In genomic region chr10:100878291-100878910, GRCh38 we compare ENCODE assay signal across 1 cellular context.
TF ChIP-seq lines count a peak whose summit lies in the region.

No MANE protein-coding gene starts in this region.

TF ChIP-seq in HepG2, 621 proteins besides CTCF, POLR2A, EP300 and RAD21 (continued from another document and continues in another):
- TF ChIP-seq UBTF (CRISPR knock-in tag; IDR thresholded peaks at IDR 0.05) (0 out of 2 replicates have a peak, but pooled peaks have one; percentile 28), DPF2 (CRISPR knock-in tag; IDR thresholded peaks at IDR 0.05; ENCODE audit: borderline replicate concordance, low read depth) (no peak), ZFP36L2 (CRISPR knock-in tag; IDR thresholded peaks at IDR 0.05) (no peak), GPN1 (CRISPR knock-in tag; IDR thresholded peaks at IDR 0.05; ENCODE audit: borderline replicate concordance) (no peak), ZSCAN31 (CRISPR knock-in tag; IDR thresholded peaks at IDR 0.05; ENCODE audit: low read depth) (no peak), ZNF83 (CRISPR knock-in tag; IDR thresholded peaks at IDR 0.05; ENCODE audit: borderline replicate concordance) (no peak), ZBTB39 (CRISPR knock-in tag; IDR thresholded peaks at IDR 0.05) (no peak), NR1H2 (CRISPR knock-in tag; IDR thresholded peaks at IDR 0.05; ENCODE audit: borderline replicate concordance, low read depth) (no peak), ZNF251 (CRISPR knock-in tag; IDR thresholded peaks at IDR 0.05) (no peak), CAMTA2 (CRISPR knock-in tag; IDR thresholded peaks at IDR 0.05; ENCODE audit: borderline replicate concordance) (no peak), SNRNP70 (IDR thresholded peaks at IDR 0.05; ENCODE audit: low read depth, low read length) (no peak), MEIS1 (CRISPR knock-in tag; IDR thresholded peaks at IDR 0.05; ENCODE audit: borderline replicate concordance) (peak; percentile 34; the same call in 1 of the 2 replicates), LCORL (IDR thresholded peaks at IDR 0.05) (no peak), LCORL (CRISPR knock-in tag; IDR thresholded peaks at IDR 0.05) (no peak; the same call in 1 of the 2 replicates), ASH2L (IDR thresholded peaks at IDR 0.05; ENCODE audit: insufficient read length, low read depth, low read length) (no peak), TOE1 (CRISPR knock-in tag; IDR thresholded peaks at IDR 0.05) (no peak), NKX3-1 (CRISPR knock-in tag; IDR thresholded peaks at IDR 0.05) (no peak), KDM2A (CRISPR knock-in tag; IDR thresholded peaks at IDR 0.05; ENCODE audit: borderline replicate concordance, low read depth) (peak; percentile 39; the same call in 1 of the 2 replicates), ZNF253 (CRISPR knock-in tag; IDR thresholded peaks at IDR 0.05; ENCODE audit: borderline replicate concordance) (no peak), ZNF724P (CRISPR knock-in tag; IDR thresholded peaks at IDR 0.05; ENCODE audit: borderline replicate concordance) (no peak), ATAD3A (CRISPR knock-in tag; IDR thresholded peaks at IDR 0.05) (no peak), ZNF709 (CRISPR knock-in tag; IDR thresholded peaks at IDR 0.05) (no peak), FOSL1 (CRISPR knock-in tag; IDR thresholded peaks at IDR 0.05; ENCODE audit: borderline replicate concordance) (no peak), SNAPC2 (CRISPR knock-in tag; IDR thresholded peaks at IDR 0.05) (no peak), ELF1 (CRISPR knock-in tag; IDR thresholded peaks at IDR 0.05) (peak; percentile 9; the same call in 1 of the 2 replicates), ZNF580 (CRISPR knock-in tag; IDR thresholded peaks at IDR 0.05; ENCODE audit: borderline replicate concordance, low read depth) (no peak), FUBP1 (CRISPR knock-in tag; IDR thresholded peaks at IDR 0.05; ENCODE audit: borderline replicate concordance) (no peak), NAIF1 (CRISPR knock-in tag; IDR thresholded peaks at IDR 0.05; ENCODE audit: borderline replicate concordance) (no peak), IRF2 (CRISPR knock-in tag; IDR thresholded peaks at IDR 0.05) (no peak), PRPF4 (IDR thresholded peaks at IDR 0.05; ENCODE audit: low read depth, low read length, poor library complexity, severe bottlenecking) (no peak), ZNF335 (CRISPR knock-in tag; IDR thresholded peaks at IDR 0.05) (no peak), ZNF207 (IDR thresholded peaks at IDR 0.05; ENCODE audit: borderline replicate concordance) (no peak), ZBTB43 (CRISPR knock-in tag; conservative IDR thresholded peaks at IDR 0.05) (no peak), NFIB (CRISPR knock-in tag; IDR thresholded peaks at IDR 0.05; ENCODE audit: borderline replicate concordance) (no peak), ATM (IDR thresholded peaks at IDR 0.05; ENCODE audit: borderline replicate concordance) (no peak), FLYWCH1 (CRISPR knock-in tag; IDR thresholded peaks at IDR 0.05) (no peak), YEATS2 (CRISPR knock-in tag; IDR thresholded peaks at IDR 0.05; ENCODE audit: borderline replicate concordance) (peak; percentile 73; the same call in 1 of the 2 replicates), CBFB (CRISPR knock-in tag; IDR thresholded peaks at IDR 0.05) (no peak), HDAC2 (CRISPR knock-in tag; IDR thresholded peaks at IDR 0.05) (peak; percentile 50; the same call in 1 of the 2 replicates), ZNF383 (CRISPR knock-in tag; IDR thresholded peaks at IDR 0.05; ENCODE audit: borderline replicate concordance) (peak; percentile 25; the same call in 1 of the 2 replicates), KDM5A (IDR thresholded peaks at IDR 0.05; ENCODE audit: borderline replicate concordance, low read length) (no peak), HOXD1 (CRISPR knock-in tag; IDR thresholded peaks at IDR 0.05) (no peak), HDAC6 (IDR thresholded peaks at IDR 0.05; ENCODE audit: low read depth, low read length) (no peak)
- TF ChIP-seq, protein P1, sequence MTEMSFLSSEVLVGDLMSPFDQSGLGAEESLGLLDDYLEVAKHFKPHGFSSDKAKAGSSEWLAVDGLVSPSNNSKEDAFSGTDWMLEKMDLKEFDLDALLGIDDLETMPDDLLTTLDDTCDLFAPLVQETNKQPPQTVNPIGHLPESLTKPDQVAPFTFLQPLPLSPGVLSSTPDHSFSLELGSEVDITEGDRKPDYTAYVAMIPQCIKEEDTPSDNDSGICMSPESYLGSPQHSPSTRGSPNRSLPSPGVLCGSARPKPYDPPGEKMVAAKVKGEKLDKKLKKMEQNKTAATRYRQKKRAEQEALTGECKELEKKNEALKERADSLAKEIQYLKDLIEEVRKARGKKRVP (CRISPR knock-in tag; IDR thresholded peaks at IDR 0.05) = no peak
- TF ChIP-seq, protein P2, sequence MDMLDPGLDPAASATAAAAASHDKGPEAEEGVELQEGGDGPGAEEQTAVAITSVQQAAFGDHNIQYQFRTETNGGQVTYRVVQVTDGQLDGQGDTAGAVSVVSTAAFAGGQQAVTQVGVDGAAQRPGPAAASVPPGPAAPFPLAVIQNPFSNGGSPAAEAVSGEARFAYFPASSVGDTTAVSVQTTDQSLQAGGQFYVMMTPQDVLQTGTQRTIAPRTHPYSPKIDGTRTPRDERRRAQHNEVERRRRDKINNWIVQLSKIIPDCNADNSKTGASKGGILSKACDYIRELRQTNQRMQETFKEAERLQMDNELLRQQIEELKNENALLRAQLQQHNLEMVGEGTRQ (IDR thresholded peaks at IDR 0.05; ENCODE audit: low read depth, low read length) = no peak
- TF ChIP-seq, protein P2 (CRISPR knock-in tag; IDR thresholded peaks at IDR 0.05; ENCODE audit: borderline replicate concordance) = no peak
- TF ChIP-seq, protein P3, sequence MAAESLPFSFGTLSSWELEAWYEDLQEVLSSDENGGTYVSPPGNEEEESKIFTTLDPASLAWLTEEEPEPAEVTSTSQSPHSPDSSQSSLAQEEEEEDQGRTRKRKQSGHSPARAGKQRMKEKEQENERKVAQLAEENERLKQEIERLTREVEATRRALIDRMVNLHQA (CRISPR knock-in tag; IDR thresholded peaks at IDR 0.05) = no peak
- TF ChIP-seq, protein P4, sequence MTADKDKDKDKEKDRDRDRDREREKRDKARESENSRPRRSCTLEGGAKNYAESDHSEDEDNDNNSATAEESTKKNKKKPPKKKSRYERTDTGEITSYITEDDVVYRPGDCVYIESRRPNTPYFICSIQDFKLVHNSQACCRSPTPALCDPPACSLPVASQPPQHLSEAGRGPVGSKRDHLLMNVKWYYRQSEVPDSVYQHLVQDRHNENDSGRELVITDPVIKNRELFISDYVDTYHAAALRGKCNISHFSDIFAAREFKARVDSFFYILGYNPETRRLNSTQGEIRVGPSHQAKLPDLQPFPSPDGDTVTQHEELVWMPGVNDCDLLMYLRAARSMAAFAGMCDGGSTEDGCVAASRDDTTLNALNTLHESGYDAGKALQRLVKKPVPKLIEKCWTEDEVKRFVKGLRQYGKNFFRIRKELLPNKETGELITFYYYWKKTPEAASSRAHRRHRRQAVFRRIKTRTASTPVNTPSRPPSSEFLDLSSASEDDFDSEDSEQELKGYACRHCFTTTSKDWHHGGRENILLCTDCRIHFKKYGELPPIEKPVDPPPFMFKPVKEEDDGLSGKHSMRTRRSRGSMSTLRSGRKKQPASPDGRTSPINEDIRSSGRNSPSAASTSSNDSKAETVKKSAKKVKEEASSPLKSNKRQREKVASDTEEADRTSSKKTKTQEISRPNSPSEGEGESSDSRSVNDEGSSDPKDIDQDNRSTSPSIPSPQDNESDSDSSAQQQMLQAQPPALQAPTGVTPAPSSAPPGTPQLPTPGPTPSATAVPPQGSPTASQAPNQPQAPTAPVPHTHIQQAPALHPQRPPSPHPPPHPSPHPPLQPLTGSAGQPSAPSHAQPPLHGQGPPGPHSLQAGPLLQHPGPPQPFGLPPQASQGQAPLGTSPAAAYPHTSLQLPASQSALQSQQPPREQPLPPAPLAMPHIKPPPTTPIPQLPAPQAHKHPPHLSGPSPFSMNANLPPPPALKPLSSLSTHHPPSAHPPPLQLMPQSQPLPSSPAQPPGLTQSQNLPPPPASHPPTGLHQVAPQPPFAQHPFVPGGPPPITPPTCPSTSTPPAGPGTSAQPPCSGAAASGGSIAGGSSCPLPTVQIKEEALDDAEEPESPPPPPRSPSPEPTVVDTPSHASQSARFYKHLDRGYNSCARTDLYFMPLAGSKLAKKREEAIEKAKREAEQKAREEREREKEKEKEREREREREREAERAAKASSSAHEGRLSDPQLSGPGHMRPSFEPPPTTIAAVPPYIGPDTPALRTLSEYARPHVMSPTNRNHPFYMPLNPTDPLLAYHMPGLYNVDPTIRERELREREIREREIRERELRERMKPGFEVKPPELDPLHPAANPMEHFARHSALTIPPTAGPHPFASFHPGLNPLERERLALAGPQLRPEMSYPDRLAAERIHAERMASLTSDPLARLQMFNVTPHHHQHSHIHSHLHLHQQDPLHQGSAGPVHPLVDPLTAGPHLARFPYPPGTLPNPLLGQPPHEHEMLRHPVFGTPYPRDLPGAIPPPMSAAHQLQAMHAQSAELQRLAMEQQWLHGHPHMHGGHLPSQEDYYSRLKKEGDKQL (CRISPR knock-in tag; IDR thresholded peaks at IDR 0.05; ENCODE audit: low read depth) = no peak
- TF ChIP-seq, protein P5, sequence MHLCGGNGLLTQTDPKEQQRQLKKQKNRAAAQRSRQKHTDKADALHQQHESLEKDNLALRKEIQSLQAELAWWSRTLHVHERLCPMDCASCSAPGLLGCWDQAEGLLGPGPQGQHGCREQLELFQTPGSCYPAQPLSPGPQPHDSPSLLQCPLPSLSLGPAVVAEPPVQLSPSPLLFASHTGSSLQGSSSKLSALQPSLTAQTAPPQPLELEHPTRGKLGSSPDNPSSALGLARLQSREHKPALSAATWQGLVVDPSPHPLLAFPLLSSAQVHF (CRISPR knock-in tag; IDR thresholded peaks at IDR 0.05) = no peak
